1 cellular context compared by ENCODE assay signal in the genomic region with DNA sequence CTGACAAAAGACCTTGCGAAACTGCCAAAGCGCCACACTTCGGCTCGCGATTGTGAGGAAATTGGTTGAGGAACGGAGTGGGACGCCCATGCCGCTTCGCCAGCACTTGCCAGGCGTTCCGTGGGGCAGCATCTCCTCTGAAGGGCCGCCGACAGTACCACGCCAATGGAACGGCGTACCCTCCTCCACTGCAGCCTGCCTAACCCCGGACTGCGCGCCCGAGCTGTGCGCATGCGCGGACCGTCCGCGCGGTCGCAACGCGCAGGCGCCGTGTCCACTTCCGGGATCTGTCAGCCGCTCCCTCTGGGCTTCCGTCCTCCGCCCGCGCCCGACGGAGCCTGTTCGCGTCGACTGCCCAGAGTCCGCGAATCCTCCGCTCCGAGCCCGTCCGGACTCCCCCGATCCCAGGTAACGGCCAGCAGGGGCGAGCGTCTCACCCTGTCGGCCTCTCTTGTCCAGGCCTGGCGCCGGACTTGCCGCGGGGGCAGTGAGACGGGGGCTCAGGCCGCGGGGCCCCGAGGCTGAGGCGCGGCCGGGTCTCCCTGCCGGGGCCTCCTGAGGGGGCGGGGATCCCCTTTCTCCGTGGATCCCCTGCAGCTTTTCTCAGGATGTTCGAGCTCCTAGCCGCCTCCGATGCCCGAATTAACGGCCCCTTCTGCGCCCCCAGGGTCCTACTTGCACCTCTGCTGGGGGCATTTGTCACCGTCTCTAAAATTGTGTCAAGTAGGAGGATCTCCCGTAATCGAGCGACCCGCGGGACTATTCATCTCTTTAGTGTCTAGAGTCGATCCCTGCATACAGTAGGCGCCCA.
TF ChIP-seq lines count a peak whose summit lies in the region.

Gene ARPC1A (plus strand): TSS at position 302 of the 811 bp plus-strand sequence. CDS start 7,456 bp downstream, outside the sequence.

TF ChIP-seq in HEK293, 187 proteins besides CTCF, POLR2A, EP300 and RAD21 (continued from another document and continues in another):
- peak; percentile 84 for TF ChIP-seq ZBTB11 (tag by site-specific recombination; conservative IDR thresholded peaks at IDR 0.05; ENCODE audit: low read depth)
- TF ChIP-seq ZNF549 (tag by site-specific recombination; IDR thresholded peaks at IDR 0.05), result no peak
- no peak for TF ChIP-seq SALL2 (tag by site-specific recombination; IDR thresholded peaks at IDR 0.05; ENCODE audit: borderline replicate concordance)
- TF ChIP-seq ZNF37A (tag by site-specific recombination; IDR thresholded peaks at IDR 0.05), result no peak
- peak; percentile 63 for TF ChIP-seq GLIS2 (tag by site-specific recombination; IDR thresholded peaks at IDR 0.05)
- TF ChIP-seq, protein P1, sequence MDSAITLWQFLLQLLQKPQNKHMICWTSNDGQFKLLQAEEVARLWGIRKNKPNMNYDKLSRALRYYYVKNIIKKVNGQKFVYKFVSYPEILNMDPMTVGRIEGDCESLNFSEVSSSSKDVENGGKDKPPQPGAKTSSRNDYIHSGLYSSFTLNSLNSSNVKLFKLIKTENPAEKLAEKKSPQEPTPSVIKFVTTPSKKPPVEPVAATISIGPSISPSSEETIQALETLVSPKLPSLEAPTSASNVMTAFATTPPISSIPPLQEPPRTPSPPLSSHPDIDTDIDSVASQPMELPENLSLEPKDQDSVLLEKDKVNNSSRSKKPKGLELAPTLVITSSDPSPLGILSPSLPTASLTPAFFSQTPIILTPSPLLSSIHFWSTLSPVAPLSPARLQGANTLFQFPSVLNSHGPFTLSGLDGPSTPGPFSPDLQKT (IDR thresholded peaks at IDR 0.05; ENCODE audit: borderline replicate concordance, low read depth, low read length), result no peak
- TF ChIP-seq SP3 (tag by site-specific recombination; IDR thresholded peaks at IDR 0.05), result no peak
- TF ChIP-seq, protein P2, sequence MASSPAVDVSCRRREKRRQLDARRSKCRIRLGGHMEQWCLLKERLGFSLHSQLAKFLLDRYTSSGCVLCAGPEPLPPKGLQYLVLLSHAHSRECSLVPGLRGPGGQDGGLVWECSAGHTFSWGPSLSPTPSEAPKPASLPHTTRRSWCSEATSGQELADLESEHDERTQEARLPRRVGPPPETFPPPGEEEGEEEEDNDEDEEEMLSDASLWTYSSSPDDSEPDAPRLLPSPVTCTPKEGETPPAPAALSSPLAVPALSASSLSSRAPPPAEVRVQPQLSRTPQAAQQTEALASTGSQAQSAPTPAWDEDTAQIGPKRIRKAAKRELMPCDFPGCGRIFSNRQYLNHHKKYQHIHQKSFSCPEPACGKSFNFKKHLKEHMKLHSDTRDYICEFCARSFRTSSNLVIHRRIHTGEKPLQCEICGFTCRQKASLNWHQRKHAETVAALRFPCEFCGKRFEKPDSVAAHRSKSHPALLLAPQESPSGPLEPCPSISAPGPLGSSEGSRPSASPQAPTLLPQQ (tag by site-specific recombination; IDR thresholded peaks at IDR 0.05), result 0 out of 2 replicates have a peak, but pooled peaks have one; percentile 45
- no peak for TF ChIP-seq ZNF571 (tag by site-specific recombination; IDR thresholded peaks at IDR 0.05)
- no peak for TF ChIP-seq ZNF292 (tag by site-specific recombination; IDR thresholded peaks at IDR 0.05; ENCODE audit: borderline replicate concordance, low read depth)
- TF ChIP-seq ZNF26 (tag by site-specific recombination; IDR thresholded peaks at IDR 0.05), result no peak
- TF ChIP-seq YY1 (tag by site-specific recombination; IDR thresholded peaks at IDR 0.05), result no peak
- TF ChIP-seq ZBTB6 (tag by site-specific recombination; IDR thresholded peaks at IDR 0.05), result no peak
- no peak for TF ChIP-seq ZNF670 (tag by site-specific recombination; IDR thresholded peaks at IDR 0.05; ENCODE audit: low read depth)
- TF ChIP-seq, protein P3, sequence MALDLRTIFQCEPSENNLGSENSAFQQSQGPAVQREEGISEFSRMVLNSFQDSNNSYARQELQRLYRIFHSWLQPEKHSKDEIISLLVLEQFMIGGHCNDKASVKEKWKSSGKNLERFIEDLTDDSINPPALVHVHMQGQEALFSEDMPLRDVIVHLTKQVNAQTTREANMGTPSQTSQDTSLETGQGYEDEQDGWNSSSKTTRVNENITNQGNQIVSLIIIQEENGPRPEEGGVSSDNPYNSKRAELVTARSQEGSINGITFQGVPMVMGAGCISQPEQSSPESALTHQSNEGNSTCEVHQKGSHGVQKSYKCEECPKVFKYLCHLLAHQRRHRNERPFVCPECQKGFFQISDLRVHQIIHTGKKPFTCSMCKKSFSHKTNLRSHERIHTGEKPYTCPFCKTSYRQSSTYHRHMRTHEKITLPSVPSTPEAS (tag by site-specific recombination; IDR thresholded peaks at IDR 0.05), result no peak
- TF ChIP-seq ZNF561 (tag by site-specific recombination; IDR thresholded peaks at IDR 0.05; ENCODE audit: borderline replicate concordance), result no peak; the same call in 1 of the 2 replicates
- no peak for TF ChIP-seq ZNF350 (tag by site-specific recombination; IDR thresholded peaks at IDR 0.05)
- no peak for TF ChIP-seq ZNF785 (tag by site-specific recombination; IDR thresholded peaks at IDR 0.05)
- TF ChIP-seq ZNF121 (tag by site-specific recombination; IDR thresholded peaks at IDR 0.05), result no peak
- no peak for TF ChIP-seq ZNF280C (tag by site-specific recombination; IDR thresholded peaks at IDR 0.05)
- no peak; the same call in 1 of the 2 replicates for TF ChIP-seq MZF1 (tag by site-specific recombination; IDR thresholded peaks at IDR 0.05; ENCODE audit: borderline replicate concordance)
- TF ChIP-seq ZNF223 (tag by site-specific recombination; IDR thresholded peaks at IDR 0.05), result no peak
- no peak for TF ChIP-seq ZNF18 (tag by site-specific recombination; IDR thresholded peaks at IDR 0.05)
- TF ChIP-seq ZNF138 (tag by site-specific recombination; IDR thresholded peaks at IDR 0.05; ENCODE audit: borderline replicate concordance), result no peak
- no peak for TF ChIP-seq ZNF623 (tag by site-specific recombination; IDR thresholded peaks at IDR 0.05)
- peak; percentile 81; the same call in 1 of the 2 replicates for TF ChIP-seq PRDM10 (tag by site-specific recombination; IDR thresholded peaks at IDR 0.05)
- peak; percentile 93 for TF ChIP-seq ZBTB26 (tag by site-specific recombination; optimal IDR thresholded peaks at IDR 0.05)
- no peak for TF ChIP-seq ZNF211 (tag by site-specific recombination; IDR thresholded peaks at IDR 0.05; ENCODE audit: low read depth)
- TF ChIP-seq ZNF776 (tag by site-specific recombination; IDR thresholded peaks at IDR 0.05; ENCODE audit: borderline replicate concordance), result no peak
- no peak for TF ChIP-seq SCRT1 (tag by site-specific recombination; IDR thresholded peaks at IDR 0.05; ENCODE audit: borderline replicate concordance)
- TF ChIP-seq ZNF521 (tag by site-specific recombination; IDR thresholded peaks at IDR 0.05), result no peak
- TF ChIP-seq ZNF354C (tag by site-specific recombination; IDR thresholded peaks at IDR 0.05; ENCODE audit: borderline replicate concordance, low read depth), result no peak
- TF ChIP-seq ZNF324 (tag by site-specific recombination; IDR thresholded peaks at IDR 0.05), result 0 out of 2 replicates have a peak, but pooled peaks have one; percentile 48
- no peak for TF ChIP-seq GLI2 (tag by site-specific recombination; IDR thresholded peaks at IDR 0.05; ENCODE audit: borderline replicate concordance, low read depth)
- no peak for TF ChIP-seq ZNF10 (tag by site-specific recombination; IDR thresholded peaks at IDR 0.05)
